ENCODE assay signal across 10 cellular contexts in genomic region chr4:21134994-21135393, GRCh38.
DNase-seq lines count a peak whose midpoint lies in the region; ATAC-seq and TF ChIP-seq lines count a peak whose summit lies in the region.
"Had no signal": no experiment of that assay in that cellular context is flagged by ENCODE, and none has a peak within 500 bp of the region (broad histone marks: within the 10 kb centered on the region; RNA-seq: fewer than 3 reads in every experiment).

No MANE protein-coding gene starts in this region.

- intact Hi-C loops in CD4-positive, alpha-beta memory T cell (cut with micrococcal nuclease): loop anchor here (10.0 kb wide), 1 partner anchor 710 kb away; no protein-coding TSS in a partner anchor
- intact Hi-C loops in posterior vena cava (cut with DNase I): no loop called here

- no peak overlapping the region for H3K4me3 Mint-ChIP-seq in CD4-positive, alpha-beta memory T cell

- TF ChIP-seq CTCF in WERI-Rb-1 (IDR thresholded peaks at IDR 0.05; ENCODE audit: low read depth, low read length) (peak; percentile 43; the same call in 1 of the 2 replicates), kidney epithelial cell (IDR thresholded peaks at IDR 0.05; ENCODE audit: insufficient read depth, low read length, poor library complexity, severe bottlenecking) (peak; percentile 26), Peyer's patch (IDR thresholded peaks at IDR 0.05) (peak in 3 of 6 experiments; percentile 32 to 52 (median 42))

- no peak for TF ChIP-seq POLR2A in Peyer's patch (IDR thresholded peaks at IDR 0.05)

- no peaks in the 10 kb centered on the region for H3K27me3 ChIP-seq in CD4-positive, alpha-beta memory T cell (ENCODE audit: insufficient read depth, low read length)
- H3K27me3 ChIP-seq in WERI-Rb-1 (ENCODE audit: insufficient read depth, low read depth, severe bottlenecking): no peaks in the 10 kb centered on the region
- no peaks in the 10 kb centered on the region for H3K27me3 ChIP-seq in kidney epithelial cell (ENCODE audit: control insufficient read depth, insufficient read depth, low read length)
- H3K27me3 ChIP-seq in Peyer's patch: no peaks in the 10 kb centered on the region

- POLR2A ChIA-PET in CD4-positive, alpha-beta memory T cell (lab: Charles Lee; ENCODE audit: partially characterized antibody): no interaction called here

- H3K4me3 ChIP-seq in CD4-positive, alpha-beta memory T cell (ENCODE audit: low read length in 2 of 2): no peak overlapping the region
- H3K4me3 ChIP-seq in WERI-Rb-1 (ENCODE audit: low read depth, low read length): no peak overlapping the region
- no peak overlapping the region for H3K4me3 ChIP-seq in kidney epithelial cell (ENCODE audit: low read depth, low read length)
- no peak overlapping the region for H3K4me3 ChIP-seq in Peyer's patch
- H3K4me3 ChIP-seq: skin epidermis had no signal

- H3K27ac ChIP-seq in CD4-positive, alpha-beta memory T cell (ENCODE audit: low read depth, low read length): no peak overlapping the region
- no peak overlapping the region for H3K27ac ChIP-seq in WERI-Rb-1
- H3K27ac ChIP-seq in Peyer's patch: no peak overlapping the region
- H3K27ac ChIP-seq: skin epidermis had no signal

- no peaks in the 10 kb centered on the region for H3K9me3 ChIP-seq in CD4-positive, alpha-beta memory T cell (ENCODE audit: control insufficient read depth in 1 of 2, low read length in 2 of 2)
- H3K9me3 ChIP-seq in WERI-Rb-1 (ENCODE audit: severe bottlenecking) (no peaks in the 10 kb centered on the region), Peyer's patch (no peaks in the 10 kb centered on the region)

- no peaks in the 10 kb centered on the region for H3K27me3 Mint-ChIP-seq in CD4-positive, alpha-beta memory T cell

- no peaks in the 10 kb centered on the region for H3K36me3 Mint-ChIP-seq in CD4-positive, alpha-beta memory T cell

- no peak overlapping the region for H3K27ac Mint-ChIP-seq in CD4-positive, alpha-beta memory T cell

- H3K36me3 ChIP-seq in CD4-positive, alpha-beta memory T cell (ENCODE audit: insufficient read depth, low read length): no peaks in the 10 kb centered on the region
- H3K36me3 ChIP-seq in WERI-Rb-1 (no peaks in the 10 kb centered on the region), kidney epithelial cell (ENCODE audit: control insufficient read depth, insufficient read depth, low read length) (no peaks in the 10 kb centered on the region), Peyer's patch (no peaks in the 10 kb centered on the region)

- no peaks in the 10 kb centered on the region for H3K4me1 ChIP-seq in CD4-positive, alpha-beta memory T cell (ENCODE audit: insufficient read depth, low read length)
- H3K4me1 ChIP-seq in Peyer's patch: no peaks in the 10 kb centered on the region

- H3K9me3 Mint-ChIP-seq in CD4-positive, alpha-beta memory T cell: peaks cover 0 to 4% (median 0%) of the 10 kb centered on the region in 8 donors

- ATAC-seq in GM19035 (IDR thresholded peaks at IDR 0.05; ENCODE audit: unreplicated experiment): no peak
- ATAC-seq in GM19328 (IDR thresholded peaks at IDR 0.05; ENCODE audit: unreplicated experiment): no peak

- CTCF ChIA-PET in CD4-positive, alpha-beta memory T cell (lab: Charles Lee; ENCODE audit: partially characterized antibody): interaction anchor here (3.8 kb wide), 1 partner anchor 361 kb away, joined by 42 read pairs; no protein-coding TSS in a partner anchor

- H3K4me1 Mint-ChIP-seq in CD4-positive, alpha-beta memory T cell: no peaks in the 10 kb centered on the region

- peak in 4 of 5 donors; percentile 21 to 32 (median 28) for DNase-seq in CD4-positive, alpha-beta memory T cell
- DNase-seq in MV-4-11 (lab: John Stamatoyannopoulos, UW): peak; percentile 27
- DNase-seq in WERI-Rb-1: no peak
- DNase-seq in kidney epithelial cell (ENCODE audit: low read depth): no peak
- DNase-seq in Peyer's patch: no peak
- no peak for DNase-seq in posterior vena cava (ENCODE audit: low spot score)
- DNase-seq: NCI-H1048 had no signal

Comparison
In these comparisons a context has a peak if more than half of its experiments do, and no peak if none do; other contexts are left out.
1. DNase-seq: peak in CD4-positive, alpha-beta memory T cell (4 of 5) and MV-4-11 (single experiment); none in WERI-Rb-1 (single experiment), kidney epithelial cell (single experiment), Peyer's patch (0 of 3) and posterior vena cava (single experiment).